In genomic region chr2:47237375-47238357, GRCh38 we compare ENCODE assay signal across 1 cellular context.
TF ChIP-seq lines count a peak whose summit lies in the region.

No MANE protein-coding gene starts in this region.

TF ChIP-seq in K562, 482 proteins besides CTCF, POLR2A, EP300 and RAD21 (continued from another document):
- TF ChIP-seq SFPQ (IDR thresholded peaks at IDR 0.05; ENCODE audit: low read depth, low read length) (no peak), RBM39 (optimal IDR thresholded peaks at IDR 0.05; ENCODE audit: low read depth, low read length) (peak; percentile 34), ZNF644 (tag; IDR thresholded peaks at IDR 0.05; ENCODE audit: low read depth) (no peak), BMI1 (IDR thresholded peaks at IDR 0.05; ENCODE audit: low read length) (no peak), MAFF (IDR thresholded peaks at IDR 0.05; ENCODE audit: low read length) (no peak), CHD1 (IDR thresholded peaks at IDR 0.05; ENCODE audit: low read length) (no peak), DIDO1 (tag; IDR thresholded peaks at IDR 0.05; ENCODE audit: low read depth) (no peak), FOXA3 (CRISPR knock-in tag; conservative IDR thresholded peaks at IDR 0.05 in 1 of 2, IDR thresholded peaks at IDR 0.05 in 1 of 2) (no peak)
